ENCODE assay signal across 14 cellular contexts in genomic region chr13:95236774-95237173, GRCh38.
"Had no signal": no experiment of that assay in that cellular context is flagged by ENCODE, and none has a peak within 500 bp of the region (broad histone marks: within the 10 kb centered on the region; RNA-seq: fewer than 3 reads in every experiment).

No MANE protein-coding gene starts in this region.

- H3K4me1 Mint-ChIP-seq: activated CD8-positive, alpha-beta memory T cell treated with anti-CD3 and anti-CD28 coated beads, Interleukin-2, amount 10 ng/mL, durations not matched to agents 7 days and 5 days had no signal

- H3K27ac ChIP-seq: cardiac muscle cell, spleen, vagina had no signal

- H3K4me1 ChIP-seq: vagina had no signal

- H3K4me3 ChIP-seq: cardiac muscle cell, spleen, vagina had no signal

- H3K9me3 ChIP-seq: spleen, vagina had no signal

- H3K36me3 ChIP-seq: cardiac muscle cell, spleen, vagina had no signal

- ATAC-seq: activated CD8-positive, alpha-beta memory T cell treated with anti-CD3 and anti-CD28 coated beads, Interleukin-2, amount 10 ng/mL, durations not matched to agents 7 days and 5 days; right cardiac atrium had no signal

- H3K27me3 Mint-ChIP-seq: activated CD8-positive, alpha-beta memory T cell treated with anti-CD3 and anti-CD28 coated beads, Interleukin-2, amount 10 ng/mL, durations not matched to agents 7 days and 5 days had no signal

- DNase-seq: activated CD4-positive, alpha-beta T cell treated with anti-CD3 and anti-CD28 coated beads for 1 hour; activated CD4-positive, alpha-beta T cell treated with anti-CD3 and anti-CD28 coated beads, Interleukin-2, amount 50 U/mL, for 48 hours; activated CD8-positive, alpha-beta memory T cell treated with anti-CD3 and anti-CD28 coated beads, Interleukin-2, amount 10 ng/mL, durations not matched to agents 7 days and 5 days; activated naive CD4-positive, alpha-beta T cell; activated T-cell treated with anti-CD3 and anti-CD28 coated beads, Interleukin-2, amount 50 U/mL, for 48 hours; foreskin melanocyte; posterior cingulate gyrus; right cardiac atrium; spleen; stimulated activated CD4-positive, alpha-beta T cell treated with anti-CD3 and anti-CD28 coated beads, Interleukin-2, amount 100 ng/mL, for 24 hours; stimulated activated naive CD4-positive, alpha-beta T cell treated with Interleukin-2 at 50 U/mL for 16 hours; SW 1271 had no signal

- H3K4me3 Mint-ChIP-seq: activated CD8-positive, alpha-beta memory T cell treated with anti-CD3 and anti-CD28 coated beads, Interleukin-2, amount 10 ng/mL, durations not matched to agents 7 days and 5 days had no signal

- H3K27me3 ChIP-seq: cardiac muscle cell, spleen, vagina had no signal

- H3K27ac Mint-ChIP-seq: activated CD8-positive, alpha-beta memory T cell treated with anti-CD3 and anti-CD28 coated beads, Interleukin-2, amount 10 ng/mL, durations not matched to agents 7 days and 5 days had no signal
